Comparison of ENCODE assay signal across 20 cellular contexts in genomic region chr11:122149232-122149631, GRCh38. TPM values are rescaled to one million over a fixed set of nuclear protein-coding genes. Genes with fewer than 3 reads are reported as not detected.
A peak's percentile ranks its signal among the peaks of the same experiment; 100 is the strongest.
DNase-seq lines count a peak whose midpoint lies in the region; ATAC-seq and TF ChIP-seq lines count a peak whose summit lies in the region.
"Had no signal": no experiment of that assay in that cellular context is flagged by ENCODE, and none has a peak within 500 bp of the region (broad histone marks: within the 10 kb centered on the region; RNA-seq: fewer than 3 reads in every experiment).

No MANE protein-coding gene starts in this region.

- H3K27me3 ChIP-seq in MG63 (no peaks in the 10 kb centered on the region), ascending aorta (no peaks in the 10 kb centered on the region), right atrium auricular region (no peaks in the 10 kb centered on the region)
- H3K27me3 ChIP-seq: BLaER1, SJCRH30 had no signal

- H3K27ac ChIP-seq in ascending aorta (peak overlapping the region; percentile 3 to 57), right atrium auricular region (no peak overlapping the region)
- H3K27ac ChIP-seq: BLaER1, KMS-11, SJCRH30 had no signal

- DNase-seq in NCI-H1092 treated with DMSO at 0.1 percent for 48 hours (lab: John Stamatoyannopoulos, UW) (peak; percentile 22), NCI-H1092 (lab: John Stamatoyannopoulos, UW) (no peak), MG63 (no peak), ascending aorta (ENCODE audit: low spot score in 2 of 2) (no peak), osteocyte (ENCODE audit: extremely low spot score, unreplicated experiment) (no peak), omental fat pad (ENCODE audit: low spot score) (no peak), right atrium auricular region (ENCODE audit: low spot score) (no peak), NCI-H1694 (lab: John Stamatoyannopoulos, UW) (no peak)
- DNase-seq: 8988T; CD8-positive, alpha-beta T cell; DMS79 treated with DMSO at 0.1 percent for 48 hours; NCI-H1048; NCI-H2029; NCI-H524 treated with DMSO at 0.1 percent for 48 hours; RPMI8226; SJCRH30 had no signal

- intact Hi-C loops in ascending aorta (cut with DNase I), result no loop called here

- no peaks in the 10 kb centered on the region for H3K9me3 Mint-ChIP-seq in osteocyte (ENCODE audit: unreplicated experiment)
- H3K9me3 Mint-ChIP-seq: CD8-positive, alpha-beta T cell had no signal

- H3K9me3 ChIP-seq in MG63 (no peaks in the 10 kb centered on the region), ascending aorta (no peaks in the 10 kb centered on the region), right atrium auricular region (no peaks in the 10 kb centered on the region)
- H3K9me3 ChIP-seq: BLaER1, SJCRH30 had no signal

- peaks cover 3% of the 10 kb centered on the region for H3K36me3 Mint-ChIP-seq in osteocyte (ENCODE audit: unreplicated experiment)
- H3K36me3 Mint-ChIP-seq: CD8-positive, alpha-beta T cell had no signal

- H3K4me1 ChIP-seq in ascending aorta, result peaks cover 4 to 24% of the 10 kb centered on the region in 2 donors
- H3K4me1 ChIP-seq in right atrium auricular region, result peaks cover 0 to 10% of the 10 kb centered on the region in 2 donors
- H3K4me1 ChIP-seq: BLaER1, SJCRH30 had no signal

- H3K27ac Mint-ChIP-seq in osteocyte (ENCODE audit: unreplicated experiment), result peak overlapping the region; percentile 27
- H3K27ac Mint-ChIP-seq: CD8-positive, alpha-beta T cell had no signal

- no peak overlapping the region for H3K4me3 Mint-ChIP-seq in osteocyte (ENCODE audit: unreplicated experiment)
- H3K4me3 Mint-ChIP-seq: CD8-positive, alpha-beta T cell had no signal

- H3K27me3 Mint-ChIP-seq in osteocyte (ENCODE audit: unreplicated experiment), result no peaks in the 10 kb centered on the region

- TF ChIP-seq CTCF in ascending aorta (IDR thresholded peaks at IDR 0.05), result no peak
- TF ChIP-seq CTCF in osteocyte (IDR thresholded peaks at IDR 0.05), result no peak
- no peak for TF ChIP-seq CTCF in omental fat pad (IDR thresholded peaks at IDR 0.05)
- TF ChIP-seq CTCF in right atrium auricular region (IDR thresholded peaks at IDR 0.05), result no peak

- H3K36me3 ChIP-seq in MG63, result peaks cover 95% of the 10 kb centered on the region
- no peaks in the 10 kb centered on the region for H3K36me3 ChIP-seq in ascending aorta
- no peaks in the 10 kb centered on the region for H3K36me3 ChIP-seq in right atrium auricular region
- H3K36me3 ChIP-seq: BLaER1, SJCRH30 had no signal

- peaks cover 35% of the 10 kb centered on the region for H3K4me1 Mint-ChIP-seq in osteocyte (ENCODE audit: unreplicated experiment)

- peak overlapping the region; percentile 61; the same call in 1 of the 2 replicates for H3K4me3 ChIP-seq in MG63
- no peak overlapping the region for H3K4me3 ChIP-seq in ascending aorta
- H3K4me3 ChIP-seq in right atrium auricular region, result no peak overlapping the region
- H3K4me3 ChIP-seq: BLaER1, SJCRH30 had no signal

- ATAC-seq in omental fat pad (ENCODE audit: low FRiP score), result no peak
- ATAC-seq: CD8-positive, alpha-beta T cell; HepG2 had no signal

RNA-seq across cellular contexts. Expression of gene BLID, which starts 33.2 kb away (rescaled TPM):
- total RNA-seq in MG63 (2014; rRNA removed; shearing (Covaris generic); ENCODE audit: low replicate concordance), result not detected in 2 replicates
- total RNA-seq in ascending aorta (not detected), osteocyte (1.0 and 1.4 TPM in 2 replicates), omental fat pad (1 to 10 TPM; 1.7 to 6.5 (median 5.8) TPM), right atrium auricular region (1 to 10 TPM; 1.1 to 1.2 TPM)
- total RNA-seq: CD8-positive, alpha-beta T cell; G401; HepG2; SJCRH30 had no signal

Comparison
In these comparisons a context has a peak if more than half of its experiments do, and no peak if none do; other contexts are left out.
1. H3K27ac ChIP-seq: peak in ascending aorta (2 of 2); none in right atrium auricular region (0 of 2).